Comparison of ENCODE assay signal across 13 cellular contexts in genomic region chr17:31787857-31788570, GRCh38.
DNase-seq lines count a peak whose midpoint lies in the region; ATAC-seq, FAIRE-seq and TF ChIP-seq lines count a peak whose summit lies in the region.
"Had no signal": no experiment of that assay in that cellular context is flagged by ENCODE, and none has a peak within 500 bp of the region (broad histone marks: within the 10 kb centered on the region; RNA-seq: fewer than 3 reads in every experiment).

No MANE protein-coding gene starts in this region.

- H3K4ac ChIP-seq in trophoblast cell (ENCODE audit: low read depth, low read length), result no peak overlapping the region

- no peaks in the 10 kb centered on the region for H3K79me2 ChIP-seq in trophoblast cell (ENCODE audit: control insufficient read depth, insufficient read depth, low read length, poor library complexity)

- ATAC-seq in esophagus mucosa (peak; percentile 99), HG03175 (IDR thresholded peaks at IDR 0.05; ENCODE audit: unreplicated experiment) (no peak)

- no peak overlapping the region for H2AFZ ChIP-seq in trophoblast cell (ENCODE audit: insufficient read depth, low read length, poor library complexity)

- no peak for TF ChIP-seq CTCF in spleen (IDR thresholded peaks at IDR 0.05 in 8 of 11, conservative IDR thresholded peaks at IDR 0.05 in 3 of 11)

- no peaks in the 10 kb centered on the region for H3K79me1 ChIP-seq in trophoblast cell (ENCODE audit: low read length)

- no peak overlapping the region for H3K23ac ChIP-seq in trophoblast cell (ENCODE audit: low read length)

- intact Hi-C loops in spleen (cut with DNase I; ENCODE audit: low total_unique reads), result no loop called here

- no peak overlapping the region for H2AK5ac ChIP-seq in trophoblast cell (ENCODE audit: low read length)

- no peak overlapping the region for H4K12ac ChIP-seq in trophoblast cell (ENCODE audit: low read depth, low read length)

- no peak overlapping the region for H3K18ac ChIP-seq in trophoblast cell (ENCODE audit: low read length)

- H4K91ac ChIP-seq in trophoblast cell (ENCODE audit: low read depth, low read length), result no peak overlapping the region

- no peak overlapping the region for H3K4me3 ChIP-seq in trophoblast cell (ENCODE audit: low read depth, low read length)
- no peak overlapping the region for H3K4me3 ChIP-seq in spleen

- H3K9ac ChIP-seq in trophoblast cell (ENCODE audit: low read length), result no peak overlapping the region

- FAIRE-seq in RCC 7860 (lab: Jason Lieb, UNC), result no peak
- FAIRE-seq: D721Med, kidney, TTC549 had no signal

- H3K14ac ChIP-seq in trophoblast cell (ENCODE audit: low read length), result no peak overlapping the region

- H2BK120ac ChIP-seq in trophoblast cell (ENCODE audit: insufficient read depth, low read length, poor library complexity), result no peak overlapping the region

- DNase-seq in Ammon's horn (ENCODE audit: low spot score) (peak; percentile 21), RCC 7860 (ENCODE audit: low spot score) (peak; percentile 35), occipital lobe (lab: John Stamatoyannopoulos, UW) (peak; percentile 63), trophoblast cell (no peak), spleen (no peak)
- DNase-seq in activated CD4-positive, CD25-positive, alpha-beta regulatory T cell treated with anti-CD3 and anti-CD28 coated beads, Interleukin-2, amount 50 U/mL, for 72 hours, result no peak
- DNase-seq: activated naive CD8-positive, alpha-beta T cell treated with anti-CD3 and anti-CD28 coated beads, Interleukin-2, amount 10 ng/mL, durations not matched to agents 7 days and 5 days; kidney; stimulated activated CD4-positive, alpha-beta T cell treated with anti-CD3 and anti-CD28 coated beads, Interleukin-2, amount 100 ng/mL, for 24 hours had no signal

- no peak overlapping the region for H4K8ac ChIP-seq in trophoblast cell (ENCODE audit: low read depth, low read length)

- no peak for TF ChIP-seq POLR2A in spleen (IDR thresholded peaks at IDR 0.05)

- no peak overlapping the region for H3K27ac ChIP-seq in trophoblast cell (ENCODE audit: low read depth, low read length)
- no peak overlapping the region for H3K27ac ChIP-seq in spleen

- H3K9me3 ChIP-seq in trophoblast cell (ENCODE audit: insufficient read depth, low read depth, low read length) (no peaks in the 10 kb centered on the region), spleen (no peaks in the 10 kb centered on the region)

- H3K4me1 ChIP-seq in trophoblast cell (ENCODE audit: control insufficient read depth in 1 of 2, insufficient read depth in 2 of 2, low read length in 2 of 2) (peaks cover 0 to 5% of the 10 kb centered on the region in 2 experiments), spleen (no peaks in the 10 kb centered on the region)

- H3K36me3 ChIP-seq in trophoblast cell (ENCODE audit: control insufficient read depth in 1 of 2, insufficient read depth in 2 of 2, low read length in 2 of 2) (no peaks in the 10 kb centered on the region), spleen (no peaks in the 10 kb centered on the region)

- no peak overlapping the region for H3K4me2 ChIP-seq in trophoblast cell (ENCODE audit: low read length)

- no peaks in the 10 kb centered on the region for H3K27me3 ChIP-seq in trophoblast cell (ENCODE audit: insufficient read depth, low read length)
- H3K27me3 ChIP-seq in spleen (replicated peaks in 1 of 7), result no peaks in the 10 kb centered on the region

- no CpG with 5 or more reads among the region's 7 CpGs for WGBS in trophoblast cell (ENCODE audit: extremely low coverage, insufficient coverage, insufficient read length)
- 61 to 83% (median 71%) methylated on average over 7 of the region's 7 CpGs for WGBS in spleen, 5 donors

- no peak overlapping the region for H2BK12ac ChIP-seq in trophoblast cell (ENCODE audit: low read length)

- H2BK5ac ChIP-seq in trophoblast cell (ENCODE audit: low read depth, low read length, poor library complexity), result no peak overlapping the region

Comparison
In these comparisons a context has a peak if more than half of its experiments do, and no peak if none do; other contexts are left out.
1. DNase-seq: peak in Ammon's horn (single experiment), RCC 7860 (single experiment) and occipital lobe (single experiment); none in trophoblast cell (0 of 2), activated CD4-positive, CD25-positive, alpha-beta regulatory T cell treated with anti-CD3 and anti-CD28 coated beads, Interleukin-2, amount 50 U/mL, for 72 hours (single experiment) and spleen (single experiment).